ENCODE assay signal across 2 cellular contexts in the genomic region with DNA sequence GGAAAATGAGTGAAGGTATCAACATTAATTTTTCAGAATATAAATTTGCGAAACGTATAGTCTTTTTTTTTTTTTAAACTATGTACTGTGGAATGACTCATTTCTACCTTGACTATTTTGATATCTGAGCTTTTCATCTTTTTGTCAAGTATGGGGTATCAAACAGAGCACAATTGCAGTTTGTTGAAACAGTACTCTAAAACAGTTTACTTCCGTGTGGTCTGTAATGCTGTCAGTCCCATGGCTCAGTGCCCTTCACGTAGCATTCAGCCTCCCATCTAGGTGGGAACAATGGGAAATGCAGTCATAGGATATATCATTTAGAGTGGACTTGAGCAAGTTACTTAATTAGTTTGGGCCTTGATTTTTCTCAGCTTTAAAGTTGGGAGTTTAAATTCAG.
TF ChIP-seq lines count a peak whose summit lies in the region.

No MANE protein-coding gene starts in this region.

TF ChIP-seq in A549, 52 proteins besides CTCF, POLR2A, EP300 and RAD21:
- TF ChIP-seq ZNF302 (CRISPR knock-in tag; IDR thresholded peaks at IDR 0.05): no peak
- no peak for TF ChIP-seq FOSL2 (IDR thresholded peaks at IDR 0.05)
- no peak for TF ChIP-seq FOSL2 (CRISPR knock-in tag; IDR thresholded peaks at IDR 0.05)
- TF ChIP-seq MAFK (IDR thresholded peaks at IDR 0.05; ENCODE audit: partially characterized antibody): no peak

TF ChIP-seq in IMR-90, 13 proteins besides CTCF, POLR2A, EP300 and RAD21:
- TF ChIP-seq, protein P1, sequence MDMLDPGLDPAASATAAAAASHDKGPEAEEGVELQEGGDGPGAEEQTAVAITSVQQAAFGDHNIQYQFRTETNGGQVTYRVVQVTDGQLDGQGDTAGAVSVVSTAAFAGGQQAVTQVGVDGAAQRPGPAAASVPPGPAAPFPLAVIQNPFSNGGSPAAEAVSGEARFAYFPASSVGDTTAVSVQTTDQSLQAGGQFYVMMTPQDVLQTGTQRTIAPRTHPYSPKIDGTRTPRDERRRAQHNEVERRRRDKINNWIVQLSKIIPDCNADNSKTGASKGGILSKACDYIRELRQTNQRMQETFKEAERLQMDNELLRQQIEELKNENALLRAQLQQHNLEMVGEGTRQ (IDR thresholded peaks at IDR 0.05; ENCODE audit: low read depth, low read length): no peak
- TF ChIP-seq MXI1 (IDR thresholded peaks at IDR 0.05; ENCODE audit: borderline replicate concordance, low read depth, low read length): no peak
- no peak for TF ChIP-seq SMC3 (IDR thresholded peaks at IDR 0.05; ENCODE audit: low read depth, low read length)
- TF ChIP-seq MAZ (IDR thresholded peaks at IDR 0.05; ENCODE audit: borderline replicate concordance, low read depth, low read length): no peak
- TF ChIP-seq, protein P2, sequence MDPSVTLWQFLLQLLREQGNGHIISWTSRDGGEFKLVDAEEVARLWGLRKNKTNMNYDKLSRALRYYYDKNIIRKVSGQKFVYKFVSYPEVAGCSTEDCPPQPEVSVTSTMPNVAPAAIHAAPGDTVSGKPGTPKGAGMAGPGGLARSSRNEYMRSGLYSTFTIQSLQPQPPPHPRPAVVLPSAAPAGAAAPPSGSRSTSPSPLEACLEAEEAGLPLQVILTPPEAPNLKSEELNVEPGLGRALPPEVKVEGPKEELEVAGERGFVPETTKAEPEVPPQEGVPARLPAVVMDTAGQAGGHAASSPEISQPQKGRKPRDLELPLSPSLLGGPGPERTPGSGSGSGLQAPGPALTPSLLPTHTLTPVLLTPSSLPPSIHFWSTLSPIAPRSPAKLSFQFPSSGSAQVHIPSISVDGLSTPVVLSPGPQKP (IDR thresholded peaks at IDR 0.05; ENCODE audit: borderline replicate concordance, low read depth, low read length): no peak
- no peak for TF ChIP-seq CHD1 (IDR thresholded peaks at IDR 0.05; ENCODE audit: low read depth, low read length)
- no peak for TF ChIP-seq NFE2L2 (IDR thresholded peaks at IDR 0.05; ENCODE audit: low read depth, low read length)
- no peak for TF ChIP-seq RFX5 (IDR thresholded peaks at IDR 0.05; ENCODE audit: low read depth, low read length)
